In genomic region chr10:80276335-80276734, GRCh38 we compare ENCODE assay signal across 22 cellular contexts. TPM values are rescaled to one million over a fixed set of nuclear protein-coding genes. Genes with fewer than 3 reads are reported as not detected.
DNase-seq lines count a peak whose midpoint lies in the region; ATAC-seq and TF ChIP-seq lines count a peak whose summit lies in the region.
"Had no signal": no experiment of that assay in that cellular context is flagged by ENCODE, and none has a peak within 500 bp of the region (broad histone marks: within the 10 kb centered on the region; RNA-seq: fewer than 3 reads in every experiment).

No MANE protein-coding gene starts in this region.

- H3K9ac ChIP-seq in colonic mucosa (ENCODE audit: low read depth in 2 of 2, low read length in 2 of 2), result no peak overlapping the region
- H3K9ac ChIP-seq: BLaER1 treated with 17β-estradiol and CSF1 and Interleukin-3, amounts not matched to agents 10 nM and 100 nM had no signal

- H3K27ac Mint-ChIP-seq in activated CD8-positive, alpha-beta memory T cell treated with anti-CD3 and anti-CD28 coated beads, Interleukin-2, amount 10 ng/mL, durations not matched to agents 7 days and 5 days, result no peak overlapping the region
- H3K27ac Mint-ChIP-seq: CD4-positive, alpha-beta T cell; IgD-negative memory B cell had no signal

- ATAC-seq in activated CD8-positive, alpha-beta memory T cell treated with anti-CD3 and anti-CD28 coated beads, Interleukin-2, amount 10 ng/mL, durations not matched to agents 7 days and 5 days, result no peak
- ATAC-seq in left lobe of liver, result no peak
- ATAC-seq in GM21447 (IDR thresholded peaks at IDR 0.05; ENCODE audit: unreplicated experiment), result no peak
- ATAC-seq: HCT116 had no signal

- H3K9me3 Mint-ChIP-seq in activated CD8-positive, alpha-beta memory T cell treated with anti-CD3 and anti-CD28 coated beads, Interleukin-2, amount 10 ng/mL, durations not matched to agents 7 days and 5 days (ENCODE audit: low read depth), result no peaks in the 10 kb centered on the region
- H3K9me3 Mint-ChIP-seq: CD4-positive, alpha-beta T cell; IgD-negative memory B cell had no signal

- H3K9me3 ChIP-seq in colonic mucosa, result no peaks in the 10 kb centered on the region
- H3K9me3 ChIP-seq: BLaER1 treated with 17β-estradiol and CSF1 and Interleukin-3, amounts not matched to agents 10 nM and 100 nM had no signal

- H3K27me3 Mint-ChIP-seq in activated CD8-positive, alpha-beta memory T cell treated with anti-CD3 and anti-CD28 coated beads, Interleukin-2, amount 10 ng/mL, durations not matched to agents 7 days and 5 days, result no peaks in the 10 kb centered on the region
- H3K27me3 Mint-ChIP-seq: CD4-positive, alpha-beta T cell had no signal

- H3K27me3 ChIP-seq in colonic mucosa, result no peaks in the 10 kb centered on the region
- H3K27me3 ChIP-seq: BLaER1 treated with 17β-estradiol and CSF1 and Interleukin-3, amounts not matched to agents 10 nM and 100 nM had no signal

- no peaks in the 10 kb centered on the region for H3K36me3 Mint-ChIP-seq in activated CD8-positive, alpha-beta memory T cell treated with anti-CD3 and anti-CD28 coated beads, Interleukin-2, amount 10 ng/mL, durations not matched to agents 7 days and 5 days
- H3K36me3 Mint-ChIP-seq: IgD-negative memory B cell had no signal

- peak; percentile 35 for DNase-seq in activated CD8-positive, alpha-beta memory T cell treated with anti-CD3 and anti-CD28 coated beads, Interleukin-2, amount 10 ng/mL, durations not matched to agents 7 days and 5 days
- no peak for DNase-seq in activated CD8-positive, alpha-beta memory T cell treated with anti-CD3 and anti-CD28 coated beads, Interleukin-2, amount 50 U/mL, for 4 hours
- DNase-seq in colonic mucosa (peak; percentile 7), left lobe of liver (ENCODE audit: low spot score) (peak; percentile 47), ureter (ENCODE audit: low spot score) (peak; percentile 25)
- no peak for DNase-seq in activated effector memory CD4-positive, alpha-beta T cell treated with Interleukin-2 at 50 U/mL for 16 hours
- DNase-seq: AML-193; CD4-positive, alpha-beta T cell; NCI-H1092; NCI-H1436; NCI-H187; NCI-H2081 treated with DMSO at 0.1 percent for 48 hours; NCI-H2171; NCI-H226; NCI-H510A; NCI-H69; RPMI8226; SHP77 had no signal

- CTCF ChIA-PET in activated CD8-positive, alpha-beta memory T cell treated with anti-CD3 and anti-CD28 coated beads, Interleukin-2, amount 10 ng/mL, durations not matched to agents 7 days and 5 days (lab: Charles Lee), result no interaction called here

- no peak overlapping the region for H3K4me3 Mint-ChIP-seq in activated CD8-positive, alpha-beta memory T cell treated with anti-CD3 and anti-CD28 coated beads, Interleukin-2, amount 10 ng/mL, durations not matched to agents 7 days and 5 days
- H3K4me3 Mint-ChIP-seq: CD4-positive, alpha-beta T cell; IgD-negative memory B cell had no signal

- H3K4me3 ChIP-seq in colonic mucosa, result no peak overlapping the region
- H3K4me3 ChIP-seq: BLaER1 treated with 17β-estradiol and CSF1 and Interleukin-3, amounts not matched to agents 10 nM and 100 nM had no signal

- no peak for TF ChIP-seq CTCF in colonic mucosa (IDR thresholded peaks at IDR 0.05)

- intact Hi-C loops in colonic mucosa (cut with DNase I), result no loop called here

- H3K36me3 ChIP-seq in colonic mucosa, result no peaks in the 10 kb centered on the region
- H3K36me3 ChIP-seq: BLaER1 treated with 17β-estradiol and CSF1 and Interleukin-3, amounts not matched to agents 10 nM and 100 nM had no signal

- no peaks in the 10 kb centered on the region for H3K4me1 Mint-ChIP-seq in activated CD8-positive, alpha-beta memory T cell treated with anti-CD3 and anti-CD28 coated beads, Interleukin-2, amount 10 ng/mL, durations not matched to agents 7 days and 5 days
- H3K4me1 Mint-ChIP-seq: IgD-negative memory B cell had no signal

- H3K27ac ChIP-seq in colonic mucosa, result no peak overlapping the region
- H3K27ac ChIP-seq: BLaER1 treated with 17β-estradiol and CSF1 and Interleukin-3, amounts not matched to agents 10 nM and 100 nM had no signal

- no peaks in the 10 kb centered on the region for H3K4me1 ChIP-seq in colonic mucosa

RNA-seq across cellular contexts. Expression of gene MAT1A, which starts 13.1 kb away (rescaled TPM):
- not detected for total RNA-seq in activated CD8-positive, alpha-beta memory T cell treated with anti-CD3 and anti-CD28 coated beads, Interleukin-2, amount 10 ng/mL, durations not matched to agents 7 days and 5 days
- total RNA-seq in colonic mucosa (1 to 10 TPM; 1.4 to 1.8 TPM), left lobe of liver (928 TPM), ureter (0.75 TPM)
- total RNA-seq: CD4-positive, alpha-beta T cell had no signal

Comparison
In these comparisons a context has a peak if more than half of its experiments do, and no peak if none do; other contexts are left out.
1. DNase-seq: peak in activated CD8-positive, alpha-beta memory T cell treated with anti-CD3 and anti-CD28 coated beads, Interleukin-2, amount 10 ng/mL, durations not matched to agents 7 days and 5 days (single experiment), colonic mucosa (single experiment), left lobe of liver (single experiment) and ureter (single experiment); none in activated CD8-positive, alpha-beta memory T cell treated with anti-CD3 and anti-CD28 coated beads, Interleukin-2, amount 50 U/mL, for 4 hours (single experiment) and activated effector memory CD4-positive, alpha-beta T cell treated with Interleukin-2 at 50 U/mL for 16 hours (single experiment).
2. RNA of gene MAT1A, which starts 13.1 kb away (total RNA-seq): 928 TPM in left lobe of liver (single experiment); 1.4 to 1.8 TPM in colonic mucosa, 0.75 TPM in ureter (single experiment) and not detected in activated CD8-positive, alpha-beta memory T cell treated with anti-CD3 and anti-CD28 coated beads, Interleukin-2, amount 10 ng/mL, durations not matched to agents 7 days and 5 days; every median in the first group is over 100 times any median in the second.